Comparison of ENCODE assay signal across 16 cellular contexts in genomic region chr2:46770622-46771021, GRCh38.
A peak's percentile ranks its signal among the peaks of the same experiment; 100 is the strongest.
DNase-seq lines count a peak whose midpoint lies in the region; ATAC-seq and TF ChIP-seq lines count a peak whose summit lies in the region.
"Had no signal": no experiment of that assay in that cellular context is flagged by ENCODE, and none has a peak within 500 bp of the region (broad histone marks: within the 10 kb centered on the region; RNA-seq: fewer than 3 reads in every experiment).

No MANE protein-coding gene starts in this region.

- H3K4me3 Mint-ChIP-seq in activated T-cell treated with anti-CD3 and anti-CD28 coated beads, Interleukin-2, amount 50 U/mL, for 72 hours: no peak overlapping the region
- H3K4me3 Mint-ChIP-seq: nephron progenitor cell; stimulated activated memory B cell treated with anti-CD40 and anti-IgM and Interleukin-4, amounts not matched to agents 10 μg/mL and 1 μg/mL and 100 μg/mL, for 72 hours; type B pancreatic cell had no signal

- H3K4me2 ChIP-seq in GM23248 (ENCODE audit: unreplicated experiment) (peak overlapping the region; percentile 30), smooth muscle cell (peak overlapping the region; percentile 71)

- no peak overlapping the region for H3K27ac Mint-ChIP-seq in activated T-cell treated with anti-CD3 and anti-CD28 coated beads, Interleukin-2, amount 50 U/mL, for 72 hours
- H3K27ac Mint-ChIP-seq: nephron progenitor cell; stimulated activated memory B cell treated with anti-CD40 and anti-IgM and Interleukin-4, amounts not matched to agents 10 μg/mL and 1 μg/mL and 100 μg/mL, for 72 hours; type B pancreatic cell had no signal

- H3K36me3 ChIP-seq in GM23248 (ENCODE audit: low read depth): 0 out of 2 replicates have a peak, but pooled peaks cover 5% of the 10 kb centered on the region
- H3K36me3 ChIP-seq in brain microvascular endothelial cell (replicated peaks): no peaks in the 10 kb centered on the region
- H3K36me3 ChIP-seq in smooth muscle cell (ENCODE audit: low read depth): no peaks in the 10 kb centered on the region
- H3K36me3 ChIP-seq: heart right ventricle, left ventricle myocardium inferior had no signal

- H3K4me3 ChIP-seq in GM23248 (peak overlapping the region; percentile 33), brain microvascular endothelial cell (ENCODE audit: low read depth, low read length) (no peak overlapping the region), smooth muscle cell (peak overlapping the region; percentile 20)
- H3K4me3 ChIP-seq: heart right ventricle, K562, left ventricle myocardium inferior had no signal

- peaks cover 44% of the 10 kb centered on the region for H3K79me2 ChIP-seq in GM23248 (ENCODE audit: insufficient read depth)
- no peaks in the 10 kb centered on the region for H3K79me2 ChIP-seq in smooth muscle cell (ENCODE audit: low read depth)

- H3F3A ChIP-seq in GM23248 (ENCODE audit: insufficient read depth) (peaks cover 95% of the 10 kb centered on the region), smooth muscle cell (ENCODE audit: low read depth) (peaks cover 4% of the 10 kb centered on the region)

- H3K9me3 ChIP-seq in GM23248 (ENCODE audit: low read depth): no peaks in the 10 kb centered on the region
- H3K9me3 ChIP-seq in smooth muscle cell (replicated peaks; ENCODE audit: low read depth): no peaks in the 10 kb centered on the region
- H3K9me3 ChIP-seq: heart right ventricle, left ventricle myocardium inferior had no signal

- no peaks in the 10 kb centered on the region for H3K9me3 Mint-ChIP-seq in activated T-cell treated with anti-CD3 and anti-CD28 coated beads, Interleukin-2, amount 50 U/mL, for 72 hours
- H3K9me3 Mint-ChIP-seq: nephron progenitor cell had no signal

- H4K20me1 ChIP-seq in GM23248 (ENCODE audit: insufficient read depth): no peaks in the 10 kb centered on the region
- H4K20me1 ChIP-seq in smooth muscle cell (ENCODE audit: low read depth): no peaks in the 10 kb centered on the region

- TF ChIP-seq CTCF in brain microvascular endothelial cell (IDR thresholded peaks at IDR 0.05; ENCODE audit: low read depth, low read length, missing control alignments) (no peak), smooth muscle cell (IDR thresholded peaks at IDR 0.05; ENCODE audit: borderline replicate concordance, insufficient read depth, poor library complexity, severe bottlenecking) (no peak), GM20000 (IDR thresholded peaks at IDR 0.05; ENCODE audit: extremely low read depth, missing control alignments) (no peak)

- peaks cover 68% of the 10 kb centered on the region for H3K4me1 ChIP-seq in GM23248 (ENCODE audit: insufficient read depth)
- H3K4me1 ChIP-seq in smooth muscle cell (ENCODE audit: low read depth): peaks cover 3% of the 10 kb centered on the region
- H3K4me1 ChIP-seq: heart right ventricle, left ventricle myocardium inferior had no signal

- H3K27ac ChIP-seq in GM23248 (peak overlapping the region; percentile 71), brain microvascular endothelial cell (peak overlapping the region; percentile 7), smooth muscle cell (ENCODE audit: low read depth) (peak overlapping the region; percentile 23)
- H3K27ac ChIP-seq: heart right ventricle, left ventricle myocardium inferior had no signal

- no peak for ATAC-seq in activated T-cell treated with anti-CD3 and anti-CD28 coated beads, Interleukin-2, amount 50 U/mL, for 72 hours (replicated peaks in 1 of 2)
- no peak for ATAC-seq in GM18870 (IDR thresholded peaks at IDR 0.05; ENCODE audit: unreplicated experiment)
- ATAC-seq: heart right ventricle; sciatic nerve; stimulated activated memory B cell treated with anti-CD40 and anti-IgM and Interleukin-4, amounts not matched to agents 10 μg/mL and 1 μg/mL and 100 μg/mL, for 72 hours had no signal

- H3K9me2 ChIP-seq in GM23248 (ENCODE audit: insufficient read depth): no peaks in the 10 kb centered on the region

- H3K27me3 ChIP-seq in GM23248 (replicated peaks; ENCODE audit: insufficient read depth) (no peaks in the 10 kb centered on the region), brain microvascular endothelial cell (replicated peaks) (no peaks in the 10 kb centered on the region), smooth muscle cell (ENCODE audit: low read depth) (no peaks in the 10 kb centered on the region)
- H3K27me3 ChIP-seq: heart right ventricle had no signal

- no peaks in the 10 kb centered on the region for H3K36me3 Mint-ChIP-seq in activated T-cell treated with anti-CD3 and anti-CD28 coated beads, Interleukin-2, amount 50 U/mL, for 72 hours (ENCODE audit: insufficient read depth in 2 of 2)
- H3K36me3 Mint-ChIP-seq: stimulated activated memory B cell treated with anti-CD40 and anti-IgM and Interleukin-4, amounts not matched to agents 10 μg/mL and 1 μg/mL and 100 μg/mL, for 72 hours; type B pancreatic cell had no signal

- H2AFZ ChIP-seq in GM23248: no peak overlapping the region
- H2AFZ ChIP-seq in smooth muscle cell (ENCODE audit: low read depth): no peak overlapping the region

- peak overlapping the region; percentile 42 for H3K9ac ChIP-seq in GM23248
- no peak overlapping the region for H3K9ac ChIP-seq in smooth muscle cell (ENCODE audit: low read depth)

- WGBS in GM23248 (ENCODE audit: low coverage in 1 of 2, low lambda C conversion rate in 2 of 2, missing lambda C conversion rate in 2 of 2), 2 experiments: 16 to 18% methylated on average over 8 of the region's 8 CpGs
- WGBS in smooth muscle cell (ENCODE audit: low lambda C conversion rate): 10% methylated on average over 8 of the region's 8 CpGs

- in situ Hi-C loops in GM23248 (cut with MboI) (no loop called here), brain microvascular endothelial cell (cut with HindIII; ENCODE audit: low pct_ligation_motif_present, low sequenced_read_pairs) (no loop called here)

- DNase-seq in GM23248: peak; percentile 84
- peak; percentile 73 for DNase-seq in brain microvascular endothelial cell
- peak; percentile 74 for DNase-seq in kidney glomerular epithelial cell (lab: John Stamatoyannopoulos, UW)
- no peak for DNase-seq in smooth muscle cell (lab: John Stamatoyannopoulos, UW; ENCODE audit: unreplicated experiment)
- DNase-seq in GM20000 (ENCODE audit: low spot score): no peak
- DNase-seq in activated T-cell treated with anti-CD3 and anti-CD28 coated beads, Interleukin-2, amount 50 U/mL, for 72 hours: no peak
- DNase-seq: activated naive CD4-positive, alpha-beta T cell; heart right ventricle; left ventricle myocardium inferior; NCI-H446 treated with DMSO at 0.1 percent for 48 hours; nephron progenitor cell had no signal

- no peaks in the 10 kb centered on the region for H3K4me1 Mint-ChIP-seq in activated T-cell treated with anti-CD3 and anti-CD28 coated beads, Interleukin-2, amount 50 U/mL, for 72 hours (ENCODE audit: low read depth)
- H3K4me1 Mint-ChIP-seq: stimulated activated memory B cell treated with anti-CD40 and anti-IgM and Interleukin-4, amounts not matched to agents 10 μg/mL and 1 μg/mL and 100 μg/mL, for 72 hours had no signal

- no peaks in the 10 kb centered on the region for H3K27me3 Mint-ChIP-seq in activated T-cell treated with anti-CD3 and anti-CD28 coated beads, Interleukin-2, amount 50 U/mL, for 72 hours (ENCODE audit: low read depth)
- H3K27me3 Mint-ChIP-seq: stimulated activated memory B cell treated with anti-CD40 and anti-IgM and Interleukin-4, amounts not matched to agents 10 μg/mL and 1 μg/mL and 100 μg/mL, for 72 hours; type B pancreatic cell had no signal

Comparison
In these comparisons a context has a peak if more than half of its experiments do, and no peak if none do; other contexts are left out.
1. DNase-seq: peak in GM23248 (single experiment), brain microvascular endothelial cell (single experiment) and kidney glomerular epithelial cell (single experiment); none in smooth muscle cell (single experiment), GM20000 (single experiment) and activated T-cell treated with anti-CD3 and anti-CD28 coated beads, Interleukin-2, amount 50 U/mL, for 72 hours (0 of 2).
2. H3K27ac ChIP-seq: peak in every context shown above with its lines; median percentile 71 in GM23248; 23 in smooth muscle cell; 7 in brain microvascular endothelial cell.